In the genomic region with DNA sequence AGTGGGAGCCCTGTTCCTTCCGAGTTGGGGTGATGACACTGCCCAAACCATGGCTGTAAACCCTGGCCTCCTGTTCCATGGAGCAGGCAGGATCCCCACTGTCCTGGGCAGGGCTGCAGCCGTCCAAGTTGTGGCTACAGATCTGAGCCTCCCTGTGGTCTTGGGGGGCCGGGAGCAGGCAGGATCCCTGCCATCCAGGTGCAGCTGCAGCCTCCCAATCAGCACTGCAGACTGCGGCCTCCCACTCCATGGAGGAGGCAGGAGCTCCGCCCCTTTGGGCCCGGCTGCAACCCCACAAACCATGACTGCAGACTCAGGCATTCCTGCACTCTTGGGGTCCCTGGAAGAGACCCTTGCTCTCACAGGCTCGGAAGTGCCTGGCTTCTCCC, we compare ENCODE assay signal across 16 cellular contexts.
DNase-seq lines count a peak whose midpoint lies in the region; ATAC-seq and TF ChIP-seq lines count a peak whose summit lies in the region.
"Had no signal": no experiment of that assay in that cellular context is flagged by ENCODE, and none has a peak within 500 bp of the region (broad histone marks: within the 10 kb centered on the region; RNA-seq: fewer than 3 reads in every experiment).

No MANE protein-coding gene starts in this region.

- no peak overlapping the region for H3K27ac Mint-ChIP-seq in stimulated activated naive CD8-positive, alpha-beta T cell treated with anti-CD3 and anti-CD28 coated beads, Interleukin-15, amount 100 ng/mL, for 72 hours
- H3K27ac Mint-ChIP-seq: CD14-positive monocyte had no signal

- no peaks in the 10 kb centered on the region for H3K9me3 Mint-ChIP-seq in stimulated activated naive CD8-positive, alpha-beta T cell treated with anti-CD3 and anti-CD28 coated beads, Interleukin-15, amount 100 ng/mL, for 72 hours

- intact Hi-C loops in left cardiac atrium (cut with DNase I) = no loop called here
- intact Hi-C loops in sciatic nerve (cut with DNase I) = no loop called here

- no peaks in the 10 kb centered on the region for H3K4me1 Mint-ChIP-seq in stimulated activated naive CD8-positive, alpha-beta T cell treated with anti-CD3 and anti-CD28 coated beads, Interleukin-15, amount 100 ng/mL, for 72 hours
- H3K4me1 Mint-ChIP-seq: CD14-positive monocyte had no signal

- no peak for DNase-seq in stimulated activated naive CD8-positive, alpha-beta T cell treated with anti-CD3 and anti-CD28 coated beads, Interleukin-15, amount 100 ng/mL, for 72 hours
- no peak for DNase-seq in stimulated activated naive CD8-positive, alpha-beta T cell treated with anti-CD3 and anti-CD28 coated beads, Interleukin-15, Interleukin-2, amounts not matched to agents 100 U/mL and 50 U/mL, for 24 hours
- DNase-seq in left cardiac atrium (peak; percentile 13), sciatic nerve (ENCODE audit: low spot score) (no peak), erythroblast (lab: John Stamatoyannopoulos, UW) (no peak)
- no peak for DNase-seq in activated CD4-positive, alpha-beta T cell treated with anti-CD3 and anti-CD28 coated beads, Interleukin-2, amount 50 U/mL, for 1 hour
- DNase-seq: GF-D8, GOT3, KG1, NCI-H1436, NCI-H2029 treated with DMSO at 0.1 percent for 48 hours, NCI-H2171 treated with DMSO at 0.1 percent for 48 hours, NCI-H774, PC-9 had no signal

- no peaks in the 10 kb centered on the region for H3K27me3 Mint-ChIP-seq in stimulated activated naive CD8-positive, alpha-beta T cell treated with anti-CD3 and anti-CD28 coated beads, Interleukin-15, amount 100 ng/mL, for 72 hours

- peak; percentile 39 for ATAC-seq in stimulated activated naive CD8-positive, alpha-beta T cell treated with anti-CD3 and anti-CD28 coated beads, Interleukin-15, amount 100 ng/mL, for 72 hours
- ATAC-seq in stimulated activated naive CD8-positive, alpha-beta T cell treated with anti-CD3 and anti-CD28 coated beads, Interleukin-15, Interleukin-2, amounts not matched to agents 100 U/mL and 50 U/mL, for 24 hours = no peak
- peak in 1 of 2 donors; percentile 23 for ATAC-seq in left cardiac atrium
- peak; percentile 42 for ATAC-seq in sciatic nerve
- ATAC-seq in GM21576 (IDR thresholded peaks at IDR 0.05; ENCODE audit: unreplicated experiment) = no peak

- TF ChIP-seq POLR2A in erythroblast (IDR thresholded peaks at IDR 0.05; ENCODE audit: low read length) = no peak

- no peak overlapping the region for H3K4me3 Mint-ChIP-seq in stimulated activated naive CD8-positive, alpha-beta T cell treated with anti-CD3 and anti-CD28 coated beads, Interleukin-15, amount 100 ng/mL, for 72 hours
- H3K4me3 Mint-ChIP-seq: CD14-positive monocyte had no signal

Comparison
In these comparisons a context has a peak if more than half of its experiments do, and no peak if none do; other contexts are left out.
1. ATAC-seq: peak in stimulated activated naive CD8-positive, alpha-beta T cell treated with anti-CD3 and anti-CD28 coated beads, Interleukin-15, amount 100 ng/mL, for 72 hours (single experiment) and sciatic nerve (single experiment); none in stimulated activated naive CD8-positive, alpha-beta T cell treated with anti-CD3 and anti-CD28 coated beads, Interleukin-15, Interleukin-2, amounts not matched to agents 100 U/mL and 50 U/mL, for 24 hours (single experiment) and GM21576 (single experiment).